Comparison of ENCODE assay signal across 1 cellular context in genomic region chr10:73495884-73496674, GRCh38.
TF ChIP-seq lines count a peak whose summit lies in the region.

Gene PPP3CB, minus strand, starts transcription at chr10:73496024. Its CDS starts 135 bp downstream, at chr10:73495889.

TF ChIP-seq in K562, 482 proteins besides CTCF, POLR2A, EP300 and RAD21 (continued from another document and continues in another):
- no peak for TF ChIP-seq ZFP91 (CRISPR knock-in tag; IDR thresholded peaks at IDR 0.05)
- no peak for TF ChIP-seq PREB (CRISPR knock-in tag; IDR thresholded peaks at IDR 0.05)
- TF ChIP-seq ZNF124 (CRISPR knock-in tag; IDR thresholded peaks at IDR 0.05), result no peak
- TF ChIP-seq SFPQ (IDR thresholded peaks at IDR 0.05; ENCODE audit: low read depth, low read length), result no peak
- TF ChIP-seq ATF6 (CRISPR knock-in tag; IDR thresholded peaks at IDR 0.05), result 0 out of 2 replicates have a peak, but pooled peaks have one; percentile 24
- no peak for TF ChIP-seq ASH1L (IDR thresholded peaks at IDR 0.05; ENCODE audit: borderline replicate concordance, low read depth, partially characterized antibody)
- no peak for TF ChIP-seq AFF4 (CRISPR knock-in tag; IDR thresholded peaks at IDR 0.05)
- TF ChIP-seq CCNT2 (IDR thresholded peaks at IDR 0.05; ENCODE audit: borderline replicate concordance, extremely low read depth, insufficient read length, low read depth, low read length), result peak; percentile 9
- no peak for TF ChIP-seq ZBTB26 (CRISPR knock-in tag; IDR thresholded peaks at IDR 0.05)
- no peak for TF ChIP-seq SAFB (IDR thresholded peaks at IDR 0.05; ENCODE audit: borderline replicate concordance, low read depth, low read length)
- no peak for TF ChIP-seq ZNF696 (CRISPR knock-in tag; conservative IDR thresholded peaks at IDR 0.05)
- TF ChIP-seq ZZZ3 (IDR thresholded peaks at IDR 0.05), result no peak
- peak in 1 of 2 experiments; percentile 65 for TF ChIP-seq AFF1 (IDR thresholded peaks at IDR 0.05; ENCODE audit: low read depth in 1 of 2, partially characterized antibody in 2 of 2)
- no peak for TF ChIP-seq ZNF668 (CRISPR knock-in tag; IDR thresholded peaks at IDR 0.05)
- TF ChIP-seq CHD7 (IDR thresholded peaks at IDR 0.05; ENCODE audit: low read depth, low read length), result no peak
- 0 out of 2 replicates have a peak, but pooled peaks have one; percentile 64 for TF ChIP-seq FOXP1 (CRISPR knock-in tag; IDR thresholded peaks at IDR 0.05)
- no peak for TF ChIP-seq MBD2 (IDR thresholded peaks at IDR 0.05; ENCODE audit: borderline replicate concordance, low read depth)
- no peak for TF ChIP-seq NFE2L1 (tag; IDR thresholded peaks at IDR 0.05; ENCODE audit: borderline replicate concordance, low read depth)
- no peak for TF ChIP-seq HNRNPUL1 (IDR thresholded peaks at IDR 0.05; ENCODE audit: low read length)
- no peak for TF ChIP-seq KAT2B (IDR thresholded peaks at IDR 0.05; ENCODE audit: low read depth, low read length)
- TF ChIP-seq ZNF24 (IDR thresholded peaks at IDR 0.05), result no peak
- TF ChIP-seq OTX1 (CRISPR knock-in tag; IDR thresholded peaks at IDR 0.05), result no peak
- TF ChIP-seq CBFA2T2 (conservative IDR thresholded peaks at IDR 0.05), result no peak
